10 cellular contexts compared by ENCODE assay signal in the genomic region with DNA sequence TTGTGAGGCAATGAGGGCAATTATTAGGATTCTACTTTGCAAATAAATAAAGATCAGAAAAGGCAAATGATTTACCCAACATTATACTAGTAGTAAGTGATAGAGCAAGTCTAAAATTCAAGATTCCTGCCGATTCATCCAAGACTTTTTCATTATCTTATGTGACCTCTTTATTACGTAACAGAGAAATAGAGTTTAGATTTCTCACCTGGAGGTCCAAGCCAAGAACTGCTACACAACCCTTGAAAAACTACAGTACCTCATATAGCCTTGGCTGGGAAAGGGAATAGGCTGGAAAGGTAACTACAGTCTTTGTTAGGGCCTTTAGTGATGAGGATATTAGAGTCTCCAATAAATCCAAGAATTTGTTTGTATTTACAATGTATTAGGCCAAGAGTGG.
"Had no signal": no experiment of that assay in that cellular context is flagged by ENCODE, and none has a peak within 500 bp of the region (broad histone marks: within the 10 kb centered on the region; RNA-seq: fewer than 3 reads in every experiment).

No MANE protein-coding gene starts in this region.

- H3K4me2 ChIP-seq: GM23338 had no signal

- H3K4me1 ChIP-seq: HAP-1 had no signal

- H3K27ac ChIP-seq: GM23248 had no signal

- H3K9me3 ChIP-seq: HAP-1 had no signal

- FAIRE-seq: H1 had no signal

- H3K9ac ChIP-seq: GM23248 had no signal

- DNase-seq: GM23248, GOT3, H7, H9, HCEC 1CT, HFFc6 had no signal

- H3K36me3 ChIP-seq: HAP-1 had no signal

- ATAC-seq: GM23338, HCT116 had no signal

- H2AFZ ChIP-seq: GM23248, GM23338 had no signal

- H3K4me3 ChIP-seq: GM23248, GM23338, HAP-1 had no signal
